ENCODE assay signal across 28 cellular contexts in the genomic region with DNA sequence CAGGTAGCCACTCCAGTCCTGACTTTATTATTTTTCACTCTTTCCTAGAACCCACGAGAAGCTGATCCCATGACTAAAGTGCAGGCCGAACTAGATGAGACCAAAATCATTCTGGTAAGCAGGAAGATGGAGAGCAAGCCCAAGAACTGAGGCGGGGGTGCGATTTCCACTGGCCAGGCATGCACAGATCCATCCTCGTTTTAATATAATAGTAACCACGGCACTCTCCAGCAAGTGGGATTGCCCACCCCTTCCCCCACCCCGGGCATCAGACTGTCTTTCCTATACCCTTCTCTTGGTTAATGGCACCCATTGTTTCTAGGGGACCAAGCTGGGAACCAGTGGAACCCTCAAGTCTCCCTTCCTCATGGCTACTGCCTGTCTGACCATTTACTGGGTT. TPM values are rescaled to one million over a fixed set of nuclear protein-coding genes. Genes with fewer than 3 reads are reported as not detected.
"Had no signal": no experiment of that assay in that cellular context is flagged by ENCODE, and none has a peak within 500 bp of the region (broad histone marks: within the 10 kb centered on the region; RNA-seq: fewer than 3 reads in every experiment).

No MANE protein-coding gene starts in this region.

- H3K27me3 ChIP-seq: adrenal gland, body of pancreas, dorsolateral prefrontal cortex had no signal

- H3K4me3 ChIP-seq: adrenal gland, body of pancreas, coronary artery, dorsolateral prefrontal cortex had no signal

- H3K27me3 Mint-ChIP-seq: activated CD4-positive, alpha-beta memory T cell treated with anti-CD3 and anti-CD28 coated beads, Interleukin-2, amount 10 ng/mL, durations not matched to agents 7 days and 5 days; activated CD4-positive, alpha-beta T cell treated with anti-CD3 and anti-CD28 coated beads, Interleukin-2, amount 10 ng/mL, durations not matched to agents 7 days and 5 days; activated naive CD4-positive, alpha-beta T cell treated with anti-CD3 and anti-CD28 coated beads, Interleukin-2, amount 50 U/mL, for 24 hours; activated naive CD8-positive, alpha-beta T cell treated with anti-CD3 and anti-CD28 coated beads for 36 hours; activated naive CD8-positive, alpha-beta T cell treated with anti-CD3 and anti-CD28 coated beads, Interleukin-2, amount 50 U/mL, for 24 hours; activated T-cell treated with anti-CD3 and anti-CD28 coated beads, Interleukin-2, amount 50 U/mL, for 24 hours; dendritic cell treated with granulocyte-macrophage colony-stimulating factor and Interleukin-4, amounts not matched to agents 40 ng/mL and 50 ng/mL, for 4 days; T-helper 17 cell had no signal

- H3K4me3 Mint-ChIP-seq: activated CD4-positive, alpha-beta memory T cell treated with anti-CD3 and anti-CD28 coated beads, Interleukin-2, amount 10 ng/mL, durations not matched to agents 7 days and 5 days; activated CD4-positive, alpha-beta T cell treated with anti-CD3 and anti-CD28 coated beads, Interleukin-2, amount 10 ng/mL, durations not matched to agents 7 days and 5 days; activated naive CD4-positive, alpha-beta T cell treated with anti-CD3 and anti-CD28 coated beads for 36 hours; activated naive CD4-positive, alpha-beta T cell treated with anti-CD3 and anti-CD28 coated beads, Interleukin-2, amount 50 U/mL, for 24 hours; activated naive CD8-positive, alpha-beta T cell treated with anti-CD3 and anti-CD28 coated beads for 36 hours; activated naive CD8-positive, alpha-beta T cell treated with anti-CD3 and anti-CD28 coated beads, Interleukin-2, amount 50 U/mL, for 24 hours; activated T-cell treated with anti-CD3 and anti-CD28 coated beads, Interleukin-2, amount 50 U/mL, for 24 hours; activated T-cell treated with anti-CD3 and anti-CD28 coated beads, Interleukin-2, amount 50 U/mL, for 72 hours; dendritic cell treated with granulocyte-macrophage colony-stimulating factor and Interleukin-4, amounts not matched to agents 40 ng/mL and 50 ng/mL, for 4 days; endodermal cell; T-helper 17 cell had no signal

- ATAC-seq: activated naive CD8-positive, alpha-beta T cell treated with anti-CD3 and anti-CD28 coated beads, Interleukin-2, amount 50 U/mL, for 24 hours; activated T-cell treated with anti-CD3 and anti-CD28 coated beads, Interleukin-2, amount 50 U/mL, for 72 hours; body of pancreas; esophagus mucosa; T-helper 17 cell had no signal

- DNase-seq: activated CD4-positive, alpha-beta memory T cell treated with anti-CD3 and anti-CD28 coated beads, Interleukin-2, amount 10 ng/mL, durations not matched to agents 7 days and 5 days; activated CD4-positive, alpha-beta T cell treated with anti-CD3 and anti-CD28 coated beads for 1 hour; activated CD4-positive, alpha-beta T cell treated with anti-CD3 and anti-CD28 coated beads for 4 hours; activated CD4-positive, alpha-beta T cell treated with anti-CD3 and anti-CD28 coated beads, Interleukin-2, amount 10 ng/mL, durations not matched to agents 7 days and 5 days; activated CD4-positive, alpha-beta T cell treated with anti-CD3 and anti-CD28 coated beads, Interleukin-2, amount 50 U/mL, for 4 hours; activated CD4-positive, CD25-positive, alpha-beta regulatory T cell; activated CD8-positive, alpha-beta memory T cell treated with anti-CD3 and anti-CD28 coated beads, Interleukin-2, amount 50 U/mL, for 48 hours; activated naive CD4-positive, alpha-beta T cell treated with anti-CD3 and anti-CD28 coated beads for 36 hours; activated naive CD8-positive, alpha-beta T cell treated with anti-CD3 and anti-CD28 coated beads for 36 hours; activated naive CD8-positive, alpha-beta T cell treated with anti-CD3 and anti-CD28 coated beads, Interleukin-2, amount 50 U/mL, for 24 hours; activated T-cell treated with anti-CD3 and anti-CD28 coated beads for 4 hours; activated T-cell treated with anti-CD3 and anti-CD28 coated beads, Interleukin-2, amount 50 U/mL, for 24 hours; activated T-cell treated with anti-CD3 and anti-CD28 coated beads, Interleukin-2, amount 50 U/mL, for 72 hours; adrenal gland; amygdala; body of pancreas; caudate nucleus; dorsolateral prefrontal cortex; effector memory CD4-positive, alpha-beta T cell; endodermal cell; foreskin fibroblast; T-helper 1 cell; T-helper 17 cell had no signal

- FAIRE-seq: frontal cortex had no signal

- H3K27ac ChIP-seq: adrenal gland, body of pancreas, coronary artery, dorsolateral prefrontal cortex had no signal

- H3K9me3 ChIP-seq: adrenal gland, body of pancreas had no signal

- H3K9me3 Mint-ChIP-seq: activated CD4-positive, alpha-beta memory T cell treated with anti-CD3 and anti-CD28 coated beads, Interleukin-2, amount 10 ng/mL, durations not matched to agents 7 days and 5 days; activated CD4-positive, alpha-beta T cell treated with anti-CD3 and anti-CD28 coated beads, Interleukin-2, amount 10 ng/mL, durations not matched to agents 7 days and 5 days; activated naive CD4-positive, alpha-beta T cell treated with anti-CD3 and anti-CD28 coated beads for 36 hours; activated naive CD4-positive, alpha-beta T cell treated with anti-CD3 and anti-CD28 coated beads, Interleukin-2, amount 50 U/mL, for 24 hours; activated naive CD8-positive, alpha-beta T cell treated with anti-CD3 and anti-CD28 coated beads for 36 hours; activated naive CD8-positive, alpha-beta T cell treated with anti-CD3 and anti-CD28 coated beads, Interleukin-2, amount 50 U/mL, for 24 hours; activated T-cell treated with anti-CD3 and anti-CD28 coated beads, Interleukin-2, amount 50 U/mL, for 24 hours; activated T-cell treated with anti-CD3 and anti-CD28 coated beads, Interleukin-2, amount 50 U/mL, for 72 hours; dendritic cell treated with granulocyte-macrophage colony-stimulating factor and Interleukin-4, amounts not matched to agents 40 ng/mL and 50 ng/mL, for 4 days; endodermal cell had no signal

- H3K27ac Mint-ChIP-seq: activated CD4-positive, alpha-beta memory T cell treated with anti-CD3 and anti-CD28 coated beads, Interleukin-2, amount 10 ng/mL, durations not matched to agents 7 days and 5 days; activated CD4-positive, alpha-beta T cell treated with anti-CD3 and anti-CD28 coated beads, Interleukin-2, amount 10 ng/mL, durations not matched to agents 7 days and 5 days; activated naive CD4-positive, alpha-beta T cell treated with anti-CD3 and anti-CD28 coated beads for 36 hours; activated naive CD4-positive, alpha-beta T cell treated with anti-CD3 and anti-CD28 coated beads, Interleukin-2, amount 50 U/mL, for 24 hours; activated naive CD8-positive, alpha-beta T cell treated with anti-CD3 and anti-CD28 coated beads for 36 hours; activated naive CD8-positive, alpha-beta T cell treated with anti-CD3 and anti-CD28 coated beads, Interleukin-2, amount 50 U/mL, for 24 hours; activated T-cell treated with anti-CD3 and anti-CD28 coated beads, Interleukin-2, amount 50 U/mL, for 24 hours; activated T-cell treated with anti-CD3 and anti-CD28 coated beads, Interleukin-2, amount 50 U/mL, for 72 hours; dendritic cell treated with granulocyte-macrophage colony-stimulating factor and Interleukin-4, amounts not matched to agents 40 ng/mL and 50 ng/mL, for 4 days; endodermal cell; T-helper 17 cell had no signal

- H3K4me1 ChIP-seq: adrenal gland had no signal

RNA-seq across cellular contexts. Expression of a gene that starts 18.8 kb away (rescaled TPM):
- total RNA-seq: activated CD4-positive, alpha-beta memory T cell treated with anti-CD3 and anti-CD28 coated beads, Interleukin-2, amount 10 ng/mL, durations not matched to agents 7 days and 5 days; activated CD4-positive, alpha-beta T cell treated with anti-CD3 and anti-CD28 coated beads, Interleukin-2, amount 10 ng/mL, durations not matched to agents 7 days and 5 days; esophagus mucosa had no signal
